Comparison of ENCODE assay signal across 9 cellular contexts in the genomic region with DNA sequence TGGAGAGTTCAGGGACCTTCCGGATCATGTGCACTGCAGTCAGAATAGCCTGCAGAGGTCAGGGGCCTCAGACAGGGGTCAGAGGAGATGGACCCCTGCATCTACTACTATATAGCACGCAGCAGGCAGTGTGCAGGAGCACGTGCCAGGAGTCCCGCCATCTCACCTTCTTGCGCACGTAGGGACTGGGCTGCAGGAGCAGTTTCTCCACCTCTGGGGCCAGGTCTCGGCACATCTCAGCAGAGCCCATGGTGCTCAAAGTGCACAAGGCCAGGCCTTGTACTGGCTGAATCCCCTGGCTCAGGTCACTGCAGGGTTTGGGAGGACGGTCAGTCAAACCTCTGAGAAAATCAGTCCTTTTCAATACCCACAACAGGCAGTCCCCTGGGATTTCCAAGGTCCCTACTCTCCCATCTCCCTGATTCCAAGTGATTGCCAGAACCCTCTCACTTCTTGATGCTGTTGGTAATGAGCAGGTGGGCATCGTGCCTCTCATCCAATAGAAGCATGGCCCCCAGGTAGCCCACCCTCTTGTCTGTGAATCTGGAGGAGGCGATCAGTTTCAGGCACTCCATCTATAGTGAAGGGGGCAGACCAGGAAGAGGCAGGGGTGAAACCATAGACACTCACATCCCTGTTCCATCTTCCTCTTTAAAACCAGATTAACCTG. TPM values are rescaled to one million over a fixed set of nuclear protein-coding genes. Genes with fewer than 3 reads are reported as not detected.
DNase-seq lines count a peak whose midpoint lies in the region; ATAC-seq and TF ChIP-seq lines count a peak whose summit lies in the region.
"Had no signal": no experiment of that assay in that cellular context is flagged by ENCODE, and none has a peak within 500 bp of the region (broad histone marks: within the 10 kb centered on the region; RNA-seq: fewer than 3 reads in every experiment).

No MANE protein-coding gene starts in this region.

- no peak for TF ChIP-seq POLR2A in breast epithelium (IDR thresholded peaks at IDR 0.05)

- H3K9ac ChIP-seq in BLaER1, result peak overlapping the region; percentile 77; the same call in 1 of the 2 replicates

- H3K27ac Mint-ChIP-seq in naive thymus-derived CD8-positive, alpha-beta T cell, result peak overlapping the region; percentile 82 to 100 (median 98)

- H3K4me3 ChIP-seq in BLaER1, result peak overlapping the region; percentile 74
- peak overlapping the region; percentile 83 for H3K4me3 ChIP-seq in Jurkat, Clone E6-1 (ENCODE audit: low read length)
- H3K4me3 ChIP-seq in breast epithelium, result peak overlapping the region in 2 of 3 donors; percentile 71 to 77

- H3K4me2 ChIP-seq in BLaER1, result peak overlapping the region; percentile 95

- H4K20me1 ChIP-seq in BLaER1, result peaks cover 30% of the 10 kb centered on the region

- intact Hi-C loops in breast epithelium (cut with DNase I; ENCODE audit: low total_unique reads), result no loop called here

- TF ChIP-seq CTCF in breast epithelium (IDR thresholded peaks at IDR 0.05), result no peak

- H3K4me3 Mint-ChIP-seq in naive thymus-derived CD8-positive, alpha-beta T cell, result peak overlapping the region; percentile 97 to 100 (median 100)

- peaks cover 52% of the 10 kb centered on the region for H3K36me3 ChIP-seq in BLaER1
- no peaks in the 10 kb centered on the region for H3K36me3 ChIP-seq in breast epithelium

- POLR2A ChIA-PET in naive thymus-derived CD8-positive, alpha-beta T cell (lab: Charles Lee), result interaction anchor here (1.4 to 3.7 kb wide), 3 partner anchors 9 to 97 kb away, joined by 3 to 30 read pairs (median 4); a partner anchor contains a TSS

- H3K36me3 Mint-ChIP-seq in naive thymus-derived CD8-positive, alpha-beta T cell, result peaks cover 0 to 30% (median 4%) of the 10 kb centered on the region in 3 donors

- H3K9me3 Mint-ChIP-seq in naive thymus-derived CD8-positive, alpha-beta T cell, result peaks cover 0 to 1% (median 0%) of the 10 kb centered on the region in 9 donors

- H3K27me3 Mint-ChIP-seq in naive thymus-derived CD8-positive, alpha-beta T cell, result no peaks in the 10 kb centered on the region

- H3K9me3 ChIP-seq in BLaER1, result no peaks in the 10 kb centered on the region
- no peaks in the 10 kb centered on the region for H3K9me3 ChIP-seq in breast epithelium

- H3K27me3 ChIP-seq in BLaER1, result no peaks in the 10 kb centered on the region
- no peaks in the 10 kb centered on the region for H3K27me3 ChIP-seq in breast epithelium

- H3K4me1 ChIP-seq in BLaER1, result peaks cover 42% of the 10 kb centered on the region
- peaks cover 4 to 13% of the 10 kb centered on the region in 2 donors for H3K4me1 ChIP-seq in breast epithelium

- DNase-seq in Jurkat, Clone E6-1 (ENCODE audit: low read depth, low spot score), result no peak
- DNase-seq in breast epithelium (ENCODE audit: low spot score in 2 of 2) (no peak), SK-N-DZ (ENCODE audit: low spot score) (no peak)
- DNase-seq in naive thymus-derived CD8-positive, alpha-beta T cell, result no peak

- ATAC-seq in naive thymus-derived CD8-positive, alpha-beta T cell, result no peak
- ATAC-seq in HG03520 (IDR thresholded peaks at IDR 0.05; ENCODE audit: unreplicated experiment), result no peak
- ATAC-seq in GM19397 (IDR thresholded peaks at IDR 0.05; ENCODE audit: unreplicated experiment), result no peak
- no peak for ATAC-seq in GM21447 (IDR thresholded peaks at IDR 0.05; ENCODE audit: unreplicated experiment)

- peaks cover 24 to 49% (median 46%) of the 10 kb centered on the region in 4 donors for H3K4me1 Mint-ChIP-seq in naive thymus-derived CD8-positive, alpha-beta T cell

- no peak overlapping the region for H3K27ac ChIP-seq in BLaER1
- peak overlapping the region; percentile 84 to 88 for H3K27ac ChIP-seq in breast epithelium

RNA-seq across cellular contexts. Expression of a gene that starts 1.3 kb away (rescaled TPM):
- 138 TPM for polyA plus RNA-seq in Jurkat, Clone E6-1 (2012; ENCODE audit: insufficient read depth, insufficient read length)
- 100 to 1,000 TPM in 2 of 3 donors, 10 to 100 TPM in 1; 30.9 to 172 (median 149) TPM for total RNA-seq in breast epithelium
- total RNA-seq in naive thymus-derived CD8-positive, alpha-beta T cell, result 100 to 1,000 TPM; 483 to 529 TPM
- 10 to 100 TPM; 67.8 to 91.4 (median 68.4) TPM for polyA plus RNA-seq in naive thymus-derived CD8-positive, alpha-beta T cell
- polyA plus RNA-seq in SK-N-DZ (2014; cell fraction: cytosol; rRNA removed), result 16.5 and 29.8 TPM in 2 replicates
- polyA plus RNA-seq in SK-N-DZ (2014; cell fraction: nucleus; rRNA removed), result 352 and 499 TPM in 2 replicates

RNA-seq across cellular contexts. Expression of a gene that starts 10.2 kb away (rescaled TPM):
- polyA plus RNA-seq in Jurkat, Clone E6-1 (2012; ENCODE audit: insufficient read depth, insufficient read length), result 8.2 TPM
- total RNA-seq in breast epithelium, result 10 to 100 TPM; 13.6 to 22.1 (median 21.0) TPM
- total RNA-seq in naive thymus-derived CD8-positive, alpha-beta T cell, result 10 to 100 TPM; 28.5 to 29.4 TPM
- 10 to 100 TPM; 14.9 to 15.6 (median 14.9) TPM for polyA plus RNA-seq in naive thymus-derived CD8-positive, alpha-beta T cell
- 28.8 and 33.0 TPM in 2 replicates for polyA plus RNA-seq in SK-N-DZ (2014; cell fraction: cytosol; rRNA removed)
- polyA plus RNA-seq in SK-N-DZ (2014; cell fraction: nucleus; rRNA removed), result 19.2 and 20.1 TPM in 2 replicates

RNA-seq across cellular contexts. Expression of a gene that starts 12.3 kb away (rescaled TPM):
- polyA plus RNA-seq in Jurkat, Clone E6-1 (2012; ENCODE audit: insufficient read depth, insufficient read length), result not detected
- under 1 TPM; 0.66 to 0.96 (median 0.73) TPM for total RNA-seq in breast epithelium
- total RNA-seq in naive thymus-derived CD8-positive, alpha-beta T cell, result not detected
- polyA plus RNA-seq in naive thymus-derived CD8-positive, alpha-beta T cell, result under 1 TPM in 2 of 3 donors, not detected in 1; 0.07 to 0.29 TPM
- polyA plus RNA-seq in SK-N-DZ (2014; cell fraction: cytosol; rRNA removed), result 22.3 and 34.8 TPM in 2 replicates
- 32.7 and 37.2 TPM in 2 replicates for polyA plus RNA-seq in SK-N-DZ (2014; cell fraction: nucleus; rRNA removed)
- total RNA-seq: mononuclear cell had no signal

RNA-seq across cellular contexts. Expression of a gene that starts 14.7 kb away (rescaled TPM):
- polyA plus RNA-seq in Jurkat, Clone E6-1 (2012; ENCODE audit: insufficient read depth, insufficient read length), result 2.8 TPM
- total RNA-seq in breast epithelium, result 1 to 10 TPM in 1 of 3 donors, under 1 TPM in 2; 0.48 to 1.2 (median 0.66) TPM
- total RNA-seq in naive thymus-derived CD8-positive, alpha-beta T cell, result 1 to 10 TPM in 1 of 2 experiments, under 1 TPM in 1; 0.62 to 1.0 TPM
- polyA plus RNA-seq in naive thymus-derived CD8-positive, alpha-beta T cell, result under 1 TPM; 0.02 to 0.23 (median 0.03) TPM
- 0.60 and 0.78 TPM in 2 replicates for polyA plus RNA-seq in SK-N-DZ (2014; cell fraction: cytosol; rRNA removed)
- 0.12 and 2.2 TPM in 2 replicates for polyA plus RNA-seq in SK-N-DZ (2014; cell fraction: nucleus; rRNA removed)
